17 cellular contexts compared by ENCODE assay signal in genomic region chr7:20214787-20215669, GRCh38. TPM values are rescaled to one million over a fixed set of nuclear protein-coding genes. Genes with fewer than 3 reads are reported as not detected.
DNase-seq lines count a peak whose midpoint lies in the region; ATAC-seq and TF ChIP-seq lines count a peak whose summit lies in the region.
"Had no signal": no experiment of that assay in that cellular context is flagged by ENCODE, and none has a peak within 500 bp of the region (broad histone marks: within the 10 kb centered on the region; RNA-seq: fewer than 3 reads in every experiment).

No MANE protein-coding gene starts in this region.

- H3K9me3 ChIP-seq in mucosa of rectum (ENCODE audit: control insufficient read depth in 2 of 2, low read length in 2 of 2) (no peaks in the 10 kb centered on the region), uterus (no peaks in the 10 kb centered on the region)

- POLR2A ChIA-PET in activated CD8-positive, alpha-beta T cell treated with anti-CD3 and anti-CD28 coated beads for 36 hours (lab: Charles Lee) = no interaction called here

- CTCF ChIA-PET in activated CD8-positive, alpha-beta T cell treated with anti-CD3 and anti-CD28 coated beads for 36 hours (lab: Charles Lee) = no interaction called here

- peaks cover 2% of the 10 kb centered on the region for H3K27me3 Mint-ChIP-seq in activated CD8-positive, alpha-beta T cell treated with anti-CD3 and anti-CD28 coated beads for 36 hours

- H3K4me3 Mint-ChIP-seq in activated CD8-positive, alpha-beta T cell treated with anti-CD3 and anti-CD28 coated beads for 36 hours = no peak overlapping the region
- H3K4me3 Mint-ChIP-seq: immature natural killer cell; naive thymus-derived CD8-positive, alpha-beta T cell; stimulated activated naive CD8-positive, alpha-beta T cell treated with anti-CD3 and anti-CD28 coated beads, Interleukin-15, amount 100 ng/mL, for 72 hours had no signal

- no peak for TF ChIP-seq POLR2A in NB4 (IDR thresholded peaks at IDR 0.05; ENCODE audit: extremely low read depth, insufficient read length)
- TF ChIP-seq POLR2A in uterus (IDR thresholded peaks at IDR 0.05) = no peak

- H3K9ac ChIP-seq in mucosa of rectum (ENCODE audit: low read depth in 1 of 2, low read length in 2 of 2) = no peak overlapping the region

- peak overlapping the region; percentile 73 for H3K4me3 ChIP-seq in GM12865 (ENCODE audit: low read depth, low read length)
- no peak overlapping the region for H3K4me3 ChIP-seq in NB4 (ENCODE audit: low read depth, low read length)
- peak overlapping the region; percentile 4 to 26 for H3K4me3 ChIP-seq in mucosa of rectum (ENCODE audit: low read length in 2 of 2)
- no peak overlapping the region for H3K4me3 ChIP-seq in uterus
- H3K4me3 ChIP-seq: BLaER1 treated with 17β-estradiol and CSF1 and Interleukin-3, amounts not matched to agents 10 nM and 100 nM had no signal

- DNase-seq in GM12865 (ENCODE audit: low read depth) (peak; percentile 41), NB4 (ENCODE audit: low read depth) (peak; percentile 47), amniotic epithelial cell (ENCODE audit: low read depth) (peak; percentile 15), uterus (no peak)
- DNase-seq in activated CD8-positive, alpha-beta T cell treated with anti-CD3 and anti-CD28 coated beads for 36 hours = no peak
- no peak for DNase-seq in stimulated activated naive CD4-positive, alpha-beta T cell treated with Interleukin-2 at 50 U/mL for 16 hours (lab: John Stamatoyannopoulos, UW)
- DNase-seq: immature natural killer cell; naive thymus-derived CD8-positive, alpha-beta T cell; NCI-H2081 treated with DMSO at 0.1 percent for 48 hours; stimulated activated CD4-positive, alpha-beta T cell treated with anti-CD3 and anti-CD28 coated beads, Interleukin-4, amount 100 ng/mL, for 4 hours; stimulated activated naive CD8-positive, alpha-beta T cell treated with anti-CD3 and anti-CD28 coated beads, Interleukin-15, amount 100 ng/mL, for 72 hours had no signal

- H3K9me3 Mint-ChIP-seq in activated CD8-positive, alpha-beta T cell treated with anti-CD3 and anti-CD28 coated beads for 36 hours = no peaks in the 10 kb centered on the region
- H3K9me3 Mint-ChIP-seq: activated T-helper 2 cell treated with anti-CD3 and anti-CD28 coated beads, Interferon-gamma antibody, Interleukin-2, Interleukin-4, amounts not matched to agents 10 μg/mL and 5 μg/mL and 100 μg/mL, durations not matched to agents 14 hours and 24 hours and 36 hours had no signal

- TF ChIP-seq CTCF in GM12865 (IDR thresholded peaks at IDR 0.05; ENCODE audit: insufficient read depth, low read depth, low read length, missing control alignments) = no peak
- TF ChIP-seq CTCF in NB4 (IDR thresholded peaks at IDR 0.05; ENCODE audit: low read depth, low read length) = no peak
- no peak for TF ChIP-seq CTCF in uterus (IDR thresholded peaks at IDR 0.05)
- no peak for TF ChIP-seq CTCF in activated CD8-positive, alpha-beta T cell treated with anti-CD3 and anti-CD28 coated beads for 36 hours (IDR thresholded peaks at IDR 0.05)

- intact Hi-C loops in uterus (cut with DNase I; ENCODE audit: low total_unique reads) = no loop called here
- intact Hi-C loops in activated CD8-positive, alpha-beta T cell treated with anti-CD3 and anti-CD28 coated beads for 36 hours (cut with micrococcal nuclease) = no loop called here

- H3K27me3 ChIP-seq in mucosa of rectum (ENCODE audit: control insufficient read depth in 2 of 2, insufficient read depth in 2 of 2, low read length in 2 of 2) = no peaks in the 10 kb centered on the region
- H3K27me3 ChIP-seq in uterus = no peaks in the 10 kb centered on the region
- H3K27me3 ChIP-seq: BLaER1 treated with 17β-estradiol and CSF1 and Interleukin-3, amounts not matched to agents 10 nM and 100 nM had no signal

- H3K4me1 ChIP-seq in mucosa of rectum (ENCODE audit: control insufficient read depth in 2 of 2, insufficient read depth in 2 of 2, low read length in 2 of 2) (peaks cover 20 to 24% of the 10 kb centered on the region in 2 donors), uterus (no peaks in the 10 kb centered on the region)

- no peak overlapping the region for H3K27ac Mint-ChIP-seq in activated CD8-positive, alpha-beta T cell treated with anti-CD3 and anti-CD28 coated beads for 36 hours
- H3K27ac Mint-ChIP-seq: activated T-helper 2 cell treated with anti-CD3 and anti-CD28 coated beads, Interferon-gamma antibody, Interleukin-2, Interleukin-4, amounts not matched to agents 10 μg/mL and 5 μg/mL and 100 μg/mL, durations not matched to agents 14 hours and 24 hours and 36 hours; immature natural killer cell; naive thymus-derived CD8-positive, alpha-beta T cell; stimulated activated naive CD8-positive, alpha-beta T cell treated with anti-CD3 and anti-CD28 coated beads, Interleukin-15, amount 100 ng/mL, for 72 hours had no signal

- H3K36me3 Mint-ChIP-seq in activated CD8-positive, alpha-beta T cell treated with anti-CD3 and anti-CD28 coated beads for 36 hours (ENCODE audit: low read depth) = no peaks in the 10 kb centered on the region
- H3K36me3 Mint-ChIP-seq: naive thymus-derived CD8-positive, alpha-beta T cell had no signal

- peaks cover 13% of the 10 kb centered on the region for H3K4me1 Mint-ChIP-seq in activated CD8-positive, alpha-beta T cell treated with anti-CD3 and anti-CD28 coated beads for 36 hours (ENCODE audit: low read depth)

- no peaks in the 10 kb centered on the region for H3K36me3 ChIP-seq in mucosa of rectum (ENCODE audit: control insufficient read depth in 2 of 2, insufficient read depth in 2 of 2, low read length in 2 of 2)
- no peaks in the 10 kb centered on the region for H3K36me3 ChIP-seq in uterus

- H3K27ac ChIP-seq in mucosa of rectum (ENCODE audit: low read depth in 2 of 2, low read length in 2 of 2) (peak overlapping the region in 1 of 2 donors; percentile 12), uterus (no peak overlapping the region)

- ATAC-seq in activated CD8-positive, alpha-beta T cell treated with anti-CD3 and anti-CD28 coated beads for 36 hours = no peak
- ATAC-seq in HG03095 (IDR thresholded peaks at IDR 0.05; ENCODE audit: unreplicated experiment) = no peak
- ATAC-seq: naive thymus-derived CD8-positive, alpha-beta T cell; right cardiac atrium; stimulated activated naive CD8-positive, alpha-beta T cell treated with anti-CD3 and anti-CD28 coated beads, Interleukin-15, amount 100 ng/mL, for 72 hours had no signal

RNA-seq across cellular contexts. Expression of gene MACC1, which starts 2.2 kb away (rescaled TPM):
- 10 to 100 TPM in 1 of 4 donors, 1 to 10 TPM in 2, not detected in 1; 1.0 to 23.9 (median 1.5) TPM for total RNA-seq in uterus
- under 1 TPM; 0.14 to 0.38 TPM for total RNA-seq in activated CD8-positive, alpha-beta T cell treated with anti-CD3 and anti-CD28 coated beads for 36 hours
- total RNA-seq: activated T-helper 2 cell treated with anti-CD3 and anti-CD28 coated beads, Interferon-gamma antibody, Interleukin-2, Interleukin-4, amounts not matched to agents 10 μg/mL and 5 μg/mL and 100 μg/mL, durations not matched to agents 14 hours and 24 hours and 36 hours; T-helper 1 cell treated with Interleukin-12 subunit alpha and Interleukin-12 subunit beta and Interleukin-4 antibody, amounts not matched to agents 30 ng/mL and 1 ng/mL, for 36 hours had no signal

Comparison
In these comparisons a context has a peak if more than half of its experiments do, and no peak if none do; other contexts are left out.
1. DNase-seq: peak in GM12865 (single experiment), NB4 (single experiment) and amniotic epithelial cell (single experiment); none in uterus (0 of 2), activated CD8-positive, alpha-beta T cell treated with anti-CD3 and anti-CD28 coated beads for 36 hours (single experiment) and stimulated activated naive CD4-positive, alpha-beta T cell treated with Interleukin-2 at 50 U/mL for 16 hours (single experiment).
2. H3K4me3 ChIP-seq: peak in GM12865 (single experiment) and mucosa of rectum (2 of 2); none in NB4 (single experiment) and uterus (0 of 2).